ENCODE assay signal across 1 cellular context in the genomic region with DNA sequence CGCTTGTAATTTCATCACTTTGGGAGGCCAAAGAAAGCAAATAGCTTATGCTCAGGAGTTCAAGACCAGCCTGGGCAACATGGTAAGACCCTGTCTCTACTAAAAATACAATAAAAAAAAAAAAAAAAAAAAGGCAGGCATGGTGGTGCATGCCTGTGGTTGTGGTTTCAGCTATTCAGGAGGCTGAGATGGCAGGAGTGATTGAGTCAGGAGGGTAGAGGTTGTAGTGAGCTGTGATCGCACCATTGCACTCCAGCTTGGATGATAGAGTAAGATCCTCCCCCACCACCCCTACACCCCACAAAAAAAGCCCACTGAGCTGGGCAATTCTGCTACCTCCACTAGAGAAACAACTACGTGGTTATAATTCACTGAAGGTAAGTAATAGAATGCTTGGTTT.
TF ChIP-seq lines count a peak whose summit lies in the region.

No MANE protein-coding gene starts in this region.

TF ChIP-seq in IMR-90, 13 proteins besides CTCF, POLR2A, EP300 and RAD21 (continued from another document):
- TF ChIP-seq, protein P1, sequence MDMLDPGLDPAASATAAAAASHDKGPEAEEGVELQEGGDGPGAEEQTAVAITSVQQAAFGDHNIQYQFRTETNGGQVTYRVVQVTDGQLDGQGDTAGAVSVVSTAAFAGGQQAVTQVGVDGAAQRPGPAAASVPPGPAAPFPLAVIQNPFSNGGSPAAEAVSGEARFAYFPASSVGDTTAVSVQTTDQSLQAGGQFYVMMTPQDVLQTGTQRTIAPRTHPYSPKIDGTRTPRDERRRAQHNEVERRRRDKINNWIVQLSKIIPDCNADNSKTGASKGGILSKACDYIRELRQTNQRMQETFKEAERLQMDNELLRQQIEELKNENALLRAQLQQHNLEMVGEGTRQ (IDR thresholded peaks at IDR 0.05; ENCODE audit: low read depth, low read length): no peak
- no peak for TF ChIP-seq RCOR1 (IDR thresholded peaks at IDR 0.05; ENCODE audit: insufficient replicate concordance, low read length)
- no peak for TF ChIP-seq SMC3 (IDR thresholded peaks at IDR 0.05; ENCODE audit: low read depth, low read length)
- TF ChIP-seq, protein P2, sequence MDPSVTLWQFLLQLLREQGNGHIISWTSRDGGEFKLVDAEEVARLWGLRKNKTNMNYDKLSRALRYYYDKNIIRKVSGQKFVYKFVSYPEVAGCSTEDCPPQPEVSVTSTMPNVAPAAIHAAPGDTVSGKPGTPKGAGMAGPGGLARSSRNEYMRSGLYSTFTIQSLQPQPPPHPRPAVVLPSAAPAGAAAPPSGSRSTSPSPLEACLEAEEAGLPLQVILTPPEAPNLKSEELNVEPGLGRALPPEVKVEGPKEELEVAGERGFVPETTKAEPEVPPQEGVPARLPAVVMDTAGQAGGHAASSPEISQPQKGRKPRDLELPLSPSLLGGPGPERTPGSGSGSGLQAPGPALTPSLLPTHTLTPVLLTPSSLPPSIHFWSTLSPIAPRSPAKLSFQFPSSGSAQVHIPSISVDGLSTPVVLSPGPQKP (IDR thresholded peaks at IDR 0.05; ENCODE audit: borderline replicate concordance, low read depth, low read length): no peak
- TF ChIP-seq FOS (IDR thresholded peaks at IDR 0.05; ENCODE audit: low read depth, low read length): no peak
- no peak for TF ChIP-seq RFX5 (IDR thresholded peaks at IDR 0.05; ENCODE audit: low read depth, low read length)
